ENCODE assay signal across 29 cellular contexts in the genomic region with DNA sequence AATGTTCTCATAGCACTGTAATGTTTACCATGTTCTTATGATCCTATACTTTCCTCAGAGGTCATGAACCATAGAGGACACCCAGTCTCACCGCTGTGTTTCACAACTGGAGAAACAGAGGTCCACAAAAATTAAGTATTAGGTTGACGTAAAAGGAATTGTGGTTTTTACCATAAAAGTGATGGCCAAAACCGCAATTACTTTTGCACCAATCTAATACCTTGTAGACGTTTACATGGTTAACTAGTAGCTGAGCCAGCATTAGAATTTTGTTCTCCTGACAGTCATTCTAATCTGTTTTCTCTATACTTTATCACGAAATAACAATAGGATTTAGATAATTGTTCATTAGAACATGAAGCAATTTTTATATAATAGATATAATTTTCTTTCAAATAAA.
"Had no signal": no experiment of that assay in that cellular context is flagged by ENCODE, and none has a peak within 500 bp of the region (broad histone marks: within the 10 kb centered on the region; RNA-seq: fewer than 3 reads in every experiment).

No MANE protein-coding gene starts in this region.

- FAIRE-seq: bronchial epithelial cell, TTC549 had no signal

- H3K9me3 ChIP-seq: ascending aorta had no signal

- H3K4me3 ChIP-seq: ascending aorta, cardiac muscle cell had no signal

- H3K36me3 ChIP-seq: ascending aorta, cardiac muscle cell had no signal

- H3K27ac ChIP-seq: ascending aorta, cardiac muscle cell, VCaP had no signal

- DNase-seq: activated B cell treated with CpG ODN at 0.5 μM for 24 hours; activated CD4-positive, alpha-beta memory T cell treated with anti-CD3 and anti-CD28 coated beads for 36 hours; activated CD4-positive, alpha-beta T cell treated with anti-CD3 and anti-CD28 coated beads for 4 hours; activated CD4-positive, alpha-beta T cell treated with anti-CD3 and anti-CD28 coated beads, Interleukin-2, amount 10 ng/mL, durations not matched to agents 24 days and 14 days; activated CD4-positive, alpha-beta T cell treated with anti-CD3 and anti-CD28 coated beads, Interleukin-2, amount 50 U/mL, for 1 hour; activated CD4-positive, alpha-beta T cell treated with anti-CD3 and anti-CD28 coated beads, Interleukin-2, amount 50 U/mL, for 4 hours; activated CD4-positive, CD25-positive, alpha-beta regulatory T cell treated with anti-CD3 and anti-CD28 coated beads, Interleukin-2, amount 50 U/mL, for 72 hours; activated CD8-positive, alpha-beta memory T cell treated with anti-CD3 and anti-CD28 coated beads, Interleukin-2, amount 50 U/mL, for 4 hours; activated CD8-positive, alpha-beta T cell treated with anti-CD3 and anti-CD28 coated beads for 36 hours; activated effector memory CD4-positive, alpha-beta T cell treated with Interleukin-2 at 50 U/mL for 16 hours; activated gamma-delta T cell; activated naive CD4-positive, alpha-beta T cell treated with anti-CD3 and anti-CD28 coated beads, Interleukin-2, amount 10 ng/mL, durations not matched to agents 7 days and 5 days; activated naive CD4-positive, alpha-beta T cell treated with Interleukin-2 at 50 U/mL for 16 hours; activated naive CD8-positive, alpha-beta T cell treated with anti-CD3 and anti-CD28 coated beads, Interleukin-2, amount 10 ng/mL, durations not matched to agents 7 days and 5 days; activated naive CD8-positive, alpha-beta T cell treated with anti-CD3 and anti-CD28 coated beads, Interleukin-2, amount 50 U/mL, for 24 hours; activated T-cell treated with anti-CD3 and anti-CD28 coated beads for 4 hours; activated T-cell treated with anti-CD3 and anti-CD28 coated beads, Interleukin-2, amount 50 U/mL, for 24 hours; activated T-cell treated with anti-CD3 and anti-CD28 coated beads, Interleukin-2, amount 50 U/mL, for 48 hours; amygdala; anterior cingulate cortex; caudate nucleus; cerebellar nuclear complex; T-helper 2 cell; T-helper 9 cell had no signal

- ATAC-seq: activated CD8-positive, alpha-beta T cell treated with anti-CD3 and anti-CD28 coated beads for 36 hours; activated naive CD8-positive, alpha-beta T cell treated with anti-CD3 and anti-CD28 coated beads, Interleukin-2, amount 50 U/mL, for 24 hours had no signal

- H3K4me1 ChIP-seq: ascending aorta had no signal

- H3K27me3 ChIP-seq: ascending aorta, cardiac muscle cell had no signal
